In genomic region chr10:74079028-74079913, GRCh38 we compare ENCODE assay signal across 9 cellular contexts.
DNase-seq lines count a peak whose midpoint lies in the region; ATAC-seq and FAIRE-seq lines count a peak whose summit lies in the region.
"Had no signal": no experiment of that assay in that cellular context is flagged by ENCODE, and none has a peak within 500 bp of the region (broad histone marks: within the 10 kb centered on the region; RNA-seq: fewer than 3 reads in every experiment).

No MANE protein-coding gene starts in this region.

- H3K36me3 ChIP-seq in skeletal muscle satellite cell (ENCODE audit: insufficient read depth, low read length) = peaks cover 49% of the 10 kb centered on the region

- peaks cover 38% of the 10 kb centered on the region for H3K4me1 ChIP-seq in skeletal muscle satellite cell (ENCODE audit: control insufficient read depth, insufficient read depth, low read length)

- H3K9me3 ChIP-seq in skeletal muscle satellite cell (replicated peaks; ENCODE audit: low read length) = no peaks in the 10 kb centered on the region

- FAIRE-seq in GM18507 (lab: Jason Lieb, UNC) (peak; percentile 51), RCC 7860 (lab: Jason Lieb, UNC) (no peak)

- in situ Hi-C loops in KBM-7 (cut with MboI; ENCODE audit: low pct_unique_long_range_greater_than_20kb, low sequenced_read_pairs) = no loop called here

- ATAC-seq in HG02763 (IDR thresholded peaks at IDR 0.05; ENCODE audit: unreplicated experiment) = no peak

- DNase-seq in GM18507 (ENCODE audit: extremely low spot score, insufficient read length, low read depth) (no peak), RCC 7860 (ENCODE audit: low spot score) (peak; percentile 37), epithelial cell of prostate (ENCODE audit: low read depth, low spot score) (no peak), HK-2 (ENCODE audit: unreplicated experiment) (no peak), KBM-7 (no peak)
- DNase-seq: activated T-cell treated with anti-CD3 and anti-CD28 coated beads for 4 hours had no signal

- peak overlapping the region; percentile 65 for H3K27ac ChIP-seq in epithelial cell of prostate

- H3K9ac ChIP-seq in skeletal muscle satellite cell (ENCODE audit: low read depth, low read length) = peak overlapping the region; percentile 54

- H3K4me2 ChIP-seq in skeletal muscle satellite cell (ENCODE audit: low read length) = peak overlapping the region; percentile 75

- H3K27me3 ChIP-seq in skeletal muscle satellite cell (ENCODE audit: control insufficient read depth, insufficient read depth, low read length) = no peaks in the 10 kb centered on the region

- peak overlapping the region; percentile 43 for H3K4me3 ChIP-seq in skeletal muscle satellite cell (ENCODE audit: low read length)
- H3K4me3 ChIP-seq: coronary artery had no signal
